In genomic region chr20:61369731-61370520, GRCh38 we compare ENCODE assay signal across 14 cellular contexts.
A peak's percentile ranks its signal among the peaks of the same experiment; 100 is the strongest.
DNase-seq lines count a peak whose midpoint lies in the region; ATAC-seq and TF ChIP-seq lines count a peak whose summit lies in the region.
"Had no signal": no experiment of that assay in that cellular context is flagged by ENCODE, and none has a peak within 500 bp of the region (broad histone marks: within the 10 kb centered on the region; RNA-seq: fewer than 3 reads in every experiment).

No MANE protein-coding gene starts in this region.

- H3K4me1 Mint-ChIP-seq in GM23338 = peaks cover 15% of the 10 kb centered on the region; the same call in 2 of the 3 replicates

- H4K20me1 ChIP-seq in GM23338 (replicated peaks; ENCODE audit: insufficient read depth) = no peaks in the 10 kb centered on the region
- no peaks in the 10 kb centered on the region for H4K20me1 ChIP-seq in osteoblast (ENCODE audit: insufficient read depth, low read length)

- H3K27me3 ChIP-seq in GM23338 (ENCODE audit: insufficient read depth) = no peaks in the 10 kb centered on the region
- no peaks in the 10 kb centered on the region for H3K27me3 ChIP-seq in RWPE2 (ENCODE audit: insufficient read depth, poor library complexity, severe bottlenecking)
- H3K27me3 ChIP-seq in iPS-15b (ENCODE audit: control insufficient read depth, insufficient read depth, low read length) = peaks cover 5% of the 10 kb centered on the region
- H3K27me3 ChIP-seq in osteoblast (ENCODE audit: insufficient read depth, low read length) = no peaks in the 10 kb centered on the region

- no peak overlapping the region for H3K4me3 Mint-ChIP-seq in GM23338
- H3K4me3 Mint-ChIP-seq: HFFc6 had no signal

- peaks cover 20% of the 10 kb centered on the region for H3K9me3 Mint-ChIP-seq in GM23338

- H3K27ac ChIP-seq in GM23338 (ENCODE audit: low read depth) (no peak overlapping the region), RWPE2 (ENCODE audit: poor library complexity, severe bottlenecking) (no peak overlapping the region), osteoblast (ENCODE audit: low read depth, low read length) (no peak overlapping the region)
- H3K27ac ChIP-seq: A549 had no signal

- H3K79me2 ChIP-seq in GM23338 (replicated peaks; ENCODE audit: insufficient read depth) (no peaks in the 10 kb centered on the region), osteoblast (ENCODE audit: insufficient read depth, low read length) (no peaks in the 10 kb centered on the region)

- no peaks in the 10 kb centered on the region for H3K4me1 ChIP-seq in GM23338 (ENCODE audit: insufficient read depth)
- H3K4me1 ChIP-seq in RWPE2 (ENCODE audit: insufficient read depth, poor library complexity, severe bottlenecking) = no peaks in the 10 kb centered on the region
- H3K4me1 ChIP-seq in iPS-15b (ENCODE audit: control insufficient read depth, insufficient read depth, low read length) = no peaks in the 10 kb centered on the region
- H3K4me1 ChIP-seq in osteoblast (ENCODE audit: insufficient read depth, low read length) = no peaks in the 10 kb centered on the region
- H3K4me1 ChIP-seq: A549 had no signal

- peak; percentile 22 to 26; a peak in 3 of 4 replicates for TF ChIP-seq CTCF in GM23338 (conservative IDR thresholded peaks at IDR 0.05; ENCODE audit: low read depth in 2 of 2)
- TF ChIP-seq CTCF in RWPE2 (IDR thresholded peaks at IDR 0.05; ENCODE audit: poor library complexity, severe bottlenecking) = no peak
- TF ChIP-seq CTCF in osteoblast (IDR thresholded peaks at IDR 0.05; ENCODE audit: extremely low read depth, low read depth, low read length) = no peak

- H3K9ac ChIP-seq in iPS-15b (ENCODE audit: low read depth, low read length) = peak overlapping the region; percentile 47

- no peak overlapping the region for H3K27ac Mint-ChIP-seq in GM23338
- H3K27ac Mint-ChIP-seq: HFFc6 had no signal

- ATAC-seq in GM23338 (peak; percentile 56), RWPE2 (ENCODE audit: low read depth) (0 out of 3 replicates have a peak, but pooled peaks have one; percentile 5), HG03432 (IDR thresholded peaks at IDR 0.05; ENCODE audit: unreplicated experiment) (no peak), GM18502 (IDR thresholded peaks at IDR 0.05; ENCODE audit: poor library complexity, unreplicated experiment) (no peak)

- peaks cover 18% of the 10 kb centered on the region for H3K36me3 Mint-ChIP-seq in GM23338 (ENCODE audit: low read depth)

- no peak overlapping the region for H3K4me2 ChIP-seq in GM23338
- no peak overlapping the region for H3K4me2 ChIP-seq in osteoblast (ENCODE audit: insufficient read depth, low read length)
- H3K4me2 ChIP-seq: A549 had no signal

- peak; percentile 35 for DNase-seq in GM23338 (ENCODE audit: low spot score)
- DNase-seq in RWPE2 (ENCODE audit: low spot score) = peak; percentile 80
- peak; percentile 4 for DNase-seq in osteoblast (ENCODE audit: insufficient read length, low spot score, missing footprints)
- DNase-seq in NCI-H345 (lab: John Stamatoyannopoulos, UW) = no peak
- DNase-seq in T-helper 1 cell = no peak
- DNase-seq: DMS79 treated with DMSO at 0.1 percent for 48 hours, HFFc6, NCI-H187 treated with DMSO at 0.1 percent for 48 hours, NCI-H2171 treated with DMSO at 0.1 percent for 48 hours, NCI-H748 treated with DMSO at 0.1 percent for 48 hours had no signal

- no peaks in the 10 kb centered on the region for H3F3A ChIP-seq in GM23338 (replicated peaks; ENCODE audit: low read depth)

- H3K27me3 Mint-ChIP-seq in GM23338 (ENCODE audit: insufficient read depth, low read depth, poor library complexity) = peaks cover 17% of the 10 kb centered on the region

- H2AFZ ChIP-seq in GM23338 (no peak overlapping the region), osteoblast (ENCODE audit: low read length) (no peak overlapping the region)

- no peaks in the 10 kb centered on the region for H3K36me3 ChIP-seq in GM23338 (ENCODE audit: insufficient read depth)
- peaks cover 7% of the 10 kb centered on the region for H3K36me3 ChIP-seq in RWPE2 (ENCODE audit: low read depth)
- H3K36me3 ChIP-seq in iPS-15b (ENCODE audit: control insufficient read depth, insufficient read depth, low read length) = no peaks in the 10 kb centered on the region
- no peaks in the 10 kb centered on the region for H3K36me3 ChIP-seq in osteoblast (ENCODE audit: insufficient read depth, low read length)

- no peak overlapping the region for H3K4me3 ChIP-seq in GM23338
- H3K4me3 ChIP-seq in RWPE2 (ENCODE audit: severe bottlenecking) = no peak overlapping the region
- no peak overlapping the region for H3K4me3 ChIP-seq in iPS-15b (ENCODE audit: low read depth, low read length)
- no peak overlapping the region for H3K4me3 ChIP-seq in osteoblast (ENCODE audit: insufficient read depth, low read length)
- H3K4me3 ChIP-seq: A549 had no signal

- H3K9me3 ChIP-seq in RWPE2 (ENCODE audit: severe bottlenecking) (no peaks in the 10 kb centered on the region), iPS-15b (ENCODE audit: control insufficient read depth, insufficient read depth, low read length) (no peaks in the 10 kb centered on the region), osteoblast (ENCODE audit: low read depth, low read length) (no peaks in the 10 kb centered on the region)

- peaks cover 2% of the 10 kb centered on the region; the same call in 1 of the 2 replicates for H3K9me2 ChIP-seq in GM23338 (ENCODE audit: insufficient read depth)

TF ChIP-seq in GM23338, 12 proteins besides CTCF, POLR2A, EP300 and RAD21:
- TF ChIP-seq, protein P1, sequence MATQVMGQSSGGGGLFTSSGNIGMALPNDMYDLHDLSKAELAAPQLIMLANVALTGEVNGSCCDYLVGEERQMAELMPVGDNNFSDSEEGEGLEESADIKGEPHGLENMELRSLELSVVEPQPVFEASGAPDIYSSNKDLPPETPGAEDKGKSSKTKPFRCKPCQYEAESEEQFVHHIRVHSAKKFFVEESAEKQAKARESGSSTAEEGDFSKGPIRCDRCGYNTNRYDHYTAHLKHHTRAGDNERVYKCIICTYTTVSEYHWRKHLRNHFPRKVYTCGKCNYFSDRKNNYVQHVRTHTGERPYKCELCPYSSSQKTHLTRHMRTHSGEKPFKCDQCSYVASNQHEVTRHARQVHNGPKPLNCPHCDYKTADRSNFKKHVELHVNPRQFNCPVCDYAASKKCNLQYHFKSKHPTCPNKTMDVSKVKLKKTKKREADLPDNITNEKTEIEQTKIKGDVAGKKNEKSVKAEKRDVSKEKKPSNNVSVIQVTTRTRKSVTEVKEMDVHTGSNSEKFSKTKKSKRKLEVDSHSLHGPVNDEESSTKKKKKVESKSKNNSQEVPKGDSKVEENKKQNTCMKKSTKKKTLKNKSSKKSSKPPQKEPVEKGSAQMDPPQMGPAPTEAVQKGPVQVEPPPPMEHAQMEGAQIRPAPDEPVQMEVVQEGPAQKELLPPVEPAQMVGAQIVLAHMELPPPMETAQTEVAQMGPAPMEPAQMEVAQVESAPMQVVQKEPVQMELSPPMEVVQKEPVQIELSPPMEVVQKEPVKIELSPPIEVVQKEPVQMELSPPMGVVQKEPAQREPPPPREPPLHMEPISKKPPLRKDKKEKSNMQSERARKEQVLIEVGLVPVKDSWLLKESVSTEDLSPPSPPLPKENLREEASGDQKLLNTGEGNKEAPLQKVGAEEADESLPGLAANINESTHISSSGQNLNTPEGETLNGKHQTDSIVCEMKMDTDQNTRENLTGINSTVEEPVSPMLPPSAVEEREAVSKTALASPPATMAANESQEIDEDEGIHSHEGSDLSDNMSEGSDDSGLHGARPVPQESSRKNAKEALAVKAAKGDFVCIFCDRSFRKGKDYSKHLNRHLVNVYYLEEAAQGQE (IDR thresholded peaks at IDR 0.05; ENCODE audit: unreplicated experiment) = no peak
- no peak for TF ChIP-seq ZNF114 (CRISPR knock-in tag; IDR thresholded peaks at IDR 0.05)

Comparison
In these comparisons a context has a peak if more than half of its experiments do, and no peak if none do; other contexts are left out.
1. ATAC-seq: peak in GM23338 (single experiment) and RWPE2 (single experiment); none in HG03432 (single experiment) and GM18502 (single experiment).
2. DNase-seq: peak in GM23338 (single experiment), RWPE2 (single experiment) and osteoblast (single experiment); none in NCI-H345 (single experiment) and T-helper 1 cell (0 of 5).
3. CTCF ChIP-seq: peak in GM23338 (2 of 2); none in RWPE2 (single experiment) and osteoblast (single experiment).